Comparison of ENCODE assay signal across 9 cellular contexts in the genomic region with DNA sequence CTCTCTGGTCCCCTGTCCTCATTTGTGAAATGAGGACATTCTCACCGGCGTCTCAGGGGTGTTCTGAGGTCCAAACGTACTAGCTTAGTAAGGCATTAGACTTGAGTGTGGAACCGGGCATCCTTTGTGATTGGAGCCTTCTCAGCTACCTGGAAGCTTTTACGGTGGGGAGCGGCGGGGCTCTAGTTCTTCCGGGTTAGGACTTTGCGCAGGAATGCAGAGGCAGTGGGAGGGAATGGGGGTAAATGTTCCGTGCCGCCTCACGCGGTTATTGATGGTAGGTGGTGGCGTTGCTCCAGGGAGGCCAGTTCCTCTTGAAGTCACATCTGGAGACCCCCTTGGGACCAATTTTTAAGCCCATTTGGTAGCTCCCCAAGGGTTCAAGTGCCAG.
A peak's percentile ranks its signal among the peaks of the same experiment; 100 is the strongest.
DNase-seq lines count a peak whose midpoint lies in the region; ATAC-seq and TF ChIP-seq lines count a peak whose summit lies in the region.
"Had no signal": no experiment of that assay in that cellular context is flagged by ENCODE, and none has a peak within 500 bp of the region (broad histone marks: within the 10 kb centered on the region; RNA-seq: fewer than 3 reads in every experiment).

No MANE protein-coding gene starts in this region.

- 71 to 77% (median 73%) methylated on average over 12 to 14 of the region's 14 CpGs for WGBS in psoas muscle, 3 donors

- no peak overlapping the region for H3K27ac Mint-ChIP-seq in Calu3 (ENCODE audit: unreplicated experiment)

- H2AFZ ChIP-seq in osteoblast (ENCODE audit: low read length), result no peak overlapping the region

- H3K4me3 Mint-ChIP-seq in Calu3 (ENCODE audit: low read depth, unreplicated experiment), result peak overlapping the region; percentile 53

- H3K27me3 Mint-ChIP-seq in Calu3 (ENCODE audit: unreplicated experiment), result no peaks in the 10 kb centered on the region

- CTCF ChIA-PET in Calu3 (lab: Charles Lee) (interaction anchor here (1.0 kb wide), 1 partner anchor 22 kb away, joined by 4 read pairs; no protein-coding TSS in a partner anchor), RWPE1 (lab: Yijun Ruan, JAX) (no interaction called here)

- no peaks in the 10 kb centered on the region for H3K9me3 Mint-ChIP-seq in Calu3 (ENCODE audit: low read depth, unreplicated experiment)

- no peak for DNase-seq in Calu3
- DNase-seq in RWPE1 (ENCODE audit: low spot score), result no peak
- no peak for DNase-seq in fibroblast of mammary gland (ENCODE audit: low read depth)
- no peak for DNase-seq in osteoblast (ENCODE audit: insufficient read length, low spot score, missing footprints)
- no peak for DNase-seq in DMS153 (lab: John Stamatoyannopoulos, UW)
- no peak for DNase-seq in hypothalamus (lab: John Stamatoyannopoulos, UW)
- DNase-seq in DMS53 treated with DMSO at 0.1 percent for 48 hours (lab: John Stamatoyannopoulos, UW; ENCODE audit: unreplicated experiment), result no peak
- DNase-seq in psoas muscle, result no peak
- DNase-seq: NCI-H2171 treated with DMSO at 0.1 percent for 48 hours had no signal

- peaks cover 27% of the 10 kb centered on the region for H4K20me1 ChIP-seq in osteoblast (ENCODE audit: insufficient read depth, low read length)

- H3K4me1 ChIP-seq in osteoblast (ENCODE audit: insufficient read depth, low read length), result peaks cover 10% of the 10 kb centered on the region
- H3K4me1 ChIP-seq in psoas muscle, result peaks cover 6% of the 10 kb centered on the region

- TF ChIP-seq CTCF in Calu3 (IDR thresholded peaks at IDR 0.05; ENCODE audit: unreplicated experiment) (no peak), RWPE1 (conservative IDR thresholded peaks at IDR 0.05; ENCODE audit: low read depth) (no peak), fibroblast of mammary gland (conservative IDR thresholded peaks at IDR 0.05; ENCODE audit: control insufficient read depth, insufficient read depth, low read depth, low read length) (no peak), osteoblast (IDR thresholded peaks at IDR 0.05; ENCODE audit: extremely low read depth, low read depth, low read length) (no peak), psoas muscle (IDR thresholded peaks at IDR 0.05) (no peak)

- H3K9me3 ChIP-seq in osteoblast (ENCODE audit: low read depth, low read length), result no peaks in the 10 kb centered on the region
- H3K9me3 ChIP-seq in psoas muscle, result no peaks in the 10 kb centered on the region

- ATAC-seq in psoas muscle, result no peak

- BruUV-seq in Calu3 (replicated peaks; lab: Mats Ljungman, UMichigan), result no TSS peak

- POLR2A ChIA-PET in RWPE1 (lab: Yijun Ruan, JAX; ENCODE audit: low non-redundant PET), result no interaction called here

- H3K79me2 ChIP-seq in osteoblast (ENCODE audit: insufficient read depth, low read length), result no peaks in the 10 kb centered on the region

- H3K27ac ChIP-seq in RWPE1 (peak overlapping the region; percentile 27; the same call in 1 of the 2 replicates), osteoblast (ENCODE audit: low read depth, low read length) (no peak overlapping the region), psoas muscle (no peak overlapping the region)

- intact Hi-C loops in Calu3 (cut with micrococcal nuclease; ENCODE audit: unreplicated experiment), result no loop called here
- intact Hi-C loops in psoas muscle (cut with DNase I), result loop anchor here (10.0 kb wide), 3 partner anchors 175 to 725 kb away; no protein-coding TSS in a partner anchor

- H3K36me3 ChIP-seq in osteoblast (ENCODE audit: insufficient read depth, low read length) (no peaks in the 10 kb centered on the region), psoas muscle (ENCODE audit: insufficient read depth in 1 of 2, low read depth in 1 of 2) (no peaks in the 10 kb centered on the region)

- H3K27me3 ChIP-seq in osteoblast (ENCODE audit: insufficient read depth, low read length) (no peaks in the 10 kb centered on the region), psoas muscle (ENCODE audit: insufficient read depth in 3 of 3, low read length in 2 of 3) (no peaks in the 10 kb centered on the region)

- H3K4me3 ChIP-seq in fibroblast of mammary gland (ENCODE audit: control insufficient read depth, low read depth, low read length) (peak overlapping the region; percentile 39), osteoblast (ENCODE audit: insufficient read depth, low read length) (peak overlapping the region; percentile 53), psoas muscle (no peak overlapping the region)

- peak overlapping the region; percentile 51 for H3K4me2 ChIP-seq in osteoblast (ENCODE audit: insufficient read depth, low read length)

- H3K36me3 Mint-ChIP-seq in Calu3 (ENCODE audit: insufficient read depth, unreplicated experiment), result no peaks in the 10 kb centered on the region

- H3K4me1 Mint-ChIP-seq in Calu3 (ENCODE audit: low read depth, unreplicated experiment), result peaks cover 43% of the 10 kb centered on the region
